1 cellular context compared by ENCODE assay signal in the genomic region with DNA sequence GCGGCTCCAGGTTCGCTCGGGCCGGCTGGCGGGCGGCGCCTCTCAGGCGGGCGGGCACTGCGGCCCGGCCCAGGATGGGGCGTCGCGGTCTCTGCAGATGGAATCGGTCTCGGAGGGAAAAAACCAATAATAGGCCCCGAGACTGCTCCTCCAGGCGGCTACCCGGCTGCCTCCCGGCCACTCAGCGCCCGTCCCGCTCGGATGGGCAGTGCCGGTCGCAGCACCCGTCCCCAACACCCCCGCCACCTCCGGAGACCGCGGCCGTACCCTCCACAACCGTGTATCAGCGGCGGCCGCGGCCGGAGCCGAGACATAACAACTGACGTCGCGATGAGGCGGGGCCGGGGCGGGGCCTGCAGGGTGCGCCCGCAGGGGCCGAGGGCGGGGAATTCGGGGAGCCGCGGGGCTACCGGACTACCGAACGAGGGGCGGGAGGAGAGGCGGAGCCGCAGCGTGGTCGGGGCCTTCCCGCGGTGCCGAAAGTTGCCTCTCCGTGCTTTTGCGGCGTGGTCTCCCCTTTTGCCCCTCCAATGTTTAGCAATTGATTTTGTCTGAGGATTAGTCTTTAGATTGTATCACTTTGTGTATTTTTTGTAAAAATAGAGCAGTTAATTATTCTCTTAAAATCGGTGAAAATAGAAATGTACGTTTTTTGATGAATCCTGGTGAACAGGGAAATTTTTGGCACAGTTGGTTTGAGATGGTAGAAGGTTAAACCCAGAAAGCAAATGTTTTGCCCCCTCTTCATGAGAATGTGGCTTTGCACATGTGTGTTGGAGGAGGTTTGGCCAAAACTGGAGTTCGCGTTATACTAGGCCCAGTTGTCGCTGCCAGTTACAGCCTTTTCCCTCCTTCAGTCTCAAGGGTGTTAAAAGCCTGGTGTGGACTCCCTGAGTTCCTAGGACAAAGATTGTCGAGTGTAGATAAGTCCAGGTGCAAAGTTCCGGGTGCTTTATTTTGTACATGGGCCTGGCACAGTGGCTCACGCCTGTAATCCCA.
TF ChIP-seq lines count a peak whose summit lies in the region.

A gene with protein sequence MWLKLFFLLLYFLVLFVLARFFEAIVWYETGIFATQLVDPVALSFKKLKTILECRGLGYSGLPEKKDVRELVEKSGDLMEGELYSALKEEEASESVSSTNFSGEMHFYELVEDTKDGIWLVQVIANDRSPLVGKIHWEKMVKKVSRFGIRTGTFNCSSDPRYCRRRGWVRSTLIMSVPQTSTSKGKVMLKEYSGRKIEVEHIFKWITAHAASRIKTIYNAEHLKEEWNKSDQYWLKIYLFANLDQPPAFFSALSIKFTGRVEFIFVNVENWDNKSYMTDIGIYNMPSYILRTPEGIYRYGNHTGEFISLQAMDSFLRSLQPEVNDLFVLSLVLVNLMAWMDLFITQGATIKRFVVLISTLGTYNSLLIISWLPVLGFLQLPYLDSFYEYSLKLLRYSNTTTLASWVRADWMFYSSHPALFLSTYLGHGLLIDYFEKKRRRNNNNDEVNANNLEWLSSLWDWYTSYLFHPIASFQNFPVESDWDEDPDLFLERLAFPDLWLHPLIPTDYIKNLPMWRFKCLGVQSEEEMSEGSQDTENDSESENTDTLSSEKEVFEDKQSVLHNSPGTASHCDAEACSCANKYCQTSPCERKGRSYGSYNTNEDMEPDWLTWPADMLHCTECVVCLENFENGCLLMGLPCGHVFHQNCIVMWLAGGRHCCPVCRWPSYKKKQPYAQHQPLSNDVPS (minus strand): TSS at position 317 of the 999 bp plus-strand sequence. CDS start 979 bp downstream, outside the sequence.

TF ChIP-seq in HepG2, 621 proteins besides CTCF, POLR2A, EP300 and RAD21 (continued from another document and continues in another):
- no peak for TF ChIP-seq ZNF383 (CRISPR knock-in tag; IDR thresholded peaks at IDR 0.05; ENCODE audit: borderline replicate concordance)
- TF ChIP-seq ZNF652 (CRISPR knock-in tag; IDR thresholded peaks at IDR 0.05; ENCODE audit: borderline replicate concordance, low read depth) = no peak; the same call in 1 of the 2 replicates
- TF ChIP-seq, protein P1, sequence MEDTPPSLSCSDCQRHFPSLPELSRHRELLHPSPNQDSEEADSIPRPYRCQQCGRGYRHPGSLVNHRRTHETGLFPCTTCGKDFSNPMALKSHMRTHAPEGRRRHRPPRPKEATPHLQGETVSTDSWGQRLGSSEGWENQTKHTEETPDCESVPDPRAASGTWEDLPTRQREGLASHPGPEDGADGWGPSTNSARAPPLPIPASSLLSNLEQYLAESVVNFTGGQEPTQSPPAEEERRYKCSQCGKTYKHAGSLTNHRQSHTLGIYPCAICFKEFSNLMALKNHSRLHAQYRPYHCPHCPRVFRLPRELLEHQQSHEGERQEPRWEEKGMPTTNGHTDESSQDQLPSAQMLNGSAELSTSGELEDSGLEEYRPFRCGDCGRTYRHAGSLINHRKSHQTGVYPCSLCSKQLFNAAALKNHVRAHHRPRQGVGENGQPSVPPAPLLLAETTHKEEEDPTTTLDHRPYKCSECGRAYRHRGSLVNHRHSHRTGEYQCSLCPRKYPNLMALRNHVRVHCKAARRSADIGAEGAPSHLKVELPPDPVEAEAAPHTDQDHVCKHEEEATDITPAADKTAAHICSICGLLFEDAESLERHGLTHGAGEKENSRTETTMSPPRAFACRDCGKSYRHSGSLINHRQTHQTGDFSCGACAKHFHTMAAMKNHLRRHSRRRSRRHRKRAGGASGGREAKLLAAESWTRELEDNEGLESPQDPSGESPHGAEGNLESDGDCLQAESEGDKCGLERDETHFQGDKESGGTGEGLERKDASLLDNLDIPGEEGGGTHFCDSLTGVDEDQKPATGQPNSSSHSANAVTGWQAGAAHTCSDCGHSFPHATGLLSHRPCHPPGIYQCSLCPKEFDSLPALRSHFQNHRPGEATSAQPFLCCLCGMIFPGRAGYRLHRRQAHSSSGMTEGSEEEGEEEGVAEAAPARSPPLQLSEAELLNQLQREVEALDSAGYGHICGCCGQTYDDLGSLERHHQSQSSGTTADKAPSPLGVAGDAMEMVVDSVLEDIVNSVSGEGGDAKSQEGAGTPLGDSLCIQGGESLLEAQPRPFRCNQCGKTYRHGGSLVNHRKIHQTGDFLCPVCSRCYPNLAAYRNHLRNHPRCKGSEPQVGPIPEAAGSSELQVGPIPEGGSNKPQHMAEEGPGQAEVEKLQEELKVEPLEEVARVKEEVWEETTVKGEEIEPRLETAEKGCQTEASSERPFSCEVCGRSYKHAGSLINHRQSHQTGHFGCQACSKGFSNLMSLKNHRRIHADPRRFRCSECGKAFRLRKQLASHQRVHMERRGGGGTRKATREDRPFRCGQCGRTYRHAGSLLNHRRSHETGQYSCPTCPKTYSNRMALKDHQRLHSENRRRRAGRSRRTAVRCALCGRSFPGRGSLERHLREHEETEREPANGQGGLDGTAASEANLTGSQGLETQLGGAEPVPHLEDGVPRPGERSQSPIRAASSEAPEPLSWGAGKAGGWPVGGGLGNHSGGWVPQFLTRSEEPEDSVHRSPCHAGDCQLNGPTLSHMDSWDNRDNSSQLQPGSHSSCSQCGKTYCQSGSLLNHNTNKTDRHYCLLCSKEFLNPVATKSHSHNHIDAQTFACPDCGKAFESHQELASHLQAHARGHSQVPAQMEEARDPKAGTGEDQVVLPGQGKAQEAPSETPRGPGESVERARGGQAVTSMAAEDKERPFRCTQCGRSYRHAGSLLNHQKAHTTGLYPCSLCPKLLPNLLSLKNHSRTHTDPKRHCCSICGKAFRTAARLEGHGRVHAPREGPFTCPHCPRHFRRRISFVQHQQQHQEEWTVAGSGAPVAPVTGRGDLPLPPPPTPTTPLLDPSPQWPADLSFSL (CRISPR knock-in tag; IDR thresholded peaks at IDR 0.05) = no peak
- TF ChIP-seq, protein P2, sequence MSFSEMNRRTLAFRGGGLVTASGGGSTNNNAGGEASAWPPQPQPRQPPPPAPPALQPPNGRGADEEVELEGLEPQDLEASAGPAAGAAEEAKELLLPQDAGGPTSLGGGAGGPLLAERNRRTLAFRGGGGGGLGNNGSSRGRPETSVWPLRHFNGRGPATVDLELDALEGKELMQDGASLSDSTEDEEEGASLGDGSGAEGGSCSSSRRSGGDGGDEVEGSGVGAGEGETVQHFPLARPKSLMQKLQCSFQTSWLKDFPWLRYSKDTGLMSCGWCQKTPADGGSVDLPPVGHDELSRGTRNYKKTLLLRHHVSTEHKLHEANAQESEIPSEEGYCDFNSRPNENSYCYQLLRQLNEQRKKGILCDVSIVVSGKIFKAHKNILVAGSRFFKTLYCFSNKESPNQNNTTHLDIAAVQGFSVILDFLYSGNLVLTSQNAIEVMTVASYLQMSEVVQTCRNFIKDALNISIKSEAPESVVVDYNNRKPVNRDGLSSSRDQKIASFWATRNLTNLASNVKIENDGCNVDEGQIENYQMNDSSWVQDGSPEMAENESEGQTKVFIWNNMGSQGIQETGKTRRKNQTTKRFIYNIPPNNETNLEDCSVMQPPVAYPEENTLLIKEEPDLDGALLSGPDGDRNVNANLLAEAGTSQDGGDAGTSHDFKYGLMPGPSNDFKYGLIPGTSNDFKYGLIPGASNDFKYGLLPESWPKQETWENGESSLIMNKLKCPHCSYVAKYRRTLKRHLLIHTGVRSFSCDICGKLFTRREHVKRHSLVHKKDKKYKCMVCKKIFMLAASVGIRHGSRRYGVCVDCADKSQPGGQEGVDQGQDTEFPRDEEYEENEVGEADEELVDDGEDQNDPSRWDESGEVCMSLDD (CRISPR knock-in tag; IDR thresholded peaks at IDR 0.05; ENCODE audit: borderline replicate concordance) = peak; percentile 90
- TF ChIP-seq ZNF577 (CRISPR knock-in tag; IDR thresholded peaks at IDR 0.05; ENCODE audit: borderline replicate concordance, low read depth) = no peak
- no peak for TF ChIP-seq CCAR2 (optimal IDR thresholded peaks at IDR 0.05; ENCODE audit: low read depth, low read length)
- no peak for TF ChIP-seq GPN1 (CRISPR knock-in tag; IDR thresholded peaks at IDR 0.05; ENCODE audit: borderline replicate concordance)
- TF ChIP-seq ZNF644 (CRISPR knock-in tag; IDR thresholded peaks at IDR 0.05; ENCODE audit: low read depth) = 0 out of 2 replicates have a peak, but pooled peaks have one; percentile 16
- TF ChIP-seq RNF2 (conservative IDR thresholded peaks at IDR 0.05; ENCODE audit: low read depth) = peak; percentile 27; the same call in 1 of the 2 replicates
- TF ChIP-seq MLLT10 (CRISPR knock-in tag; IDR thresholded peaks at IDR 0.05) = no peak
- no peak for TF ChIP-seq NBN (conservative IDR thresholded peaks at IDR 0.05)
- no peak for TF ChIP-seq NPAS2 (CRISPR knock-in tag; IDR thresholded peaks at IDR 0.05; ENCODE audit: borderline replicate concordance)
- TF ChIP-seq, protein P3, sequence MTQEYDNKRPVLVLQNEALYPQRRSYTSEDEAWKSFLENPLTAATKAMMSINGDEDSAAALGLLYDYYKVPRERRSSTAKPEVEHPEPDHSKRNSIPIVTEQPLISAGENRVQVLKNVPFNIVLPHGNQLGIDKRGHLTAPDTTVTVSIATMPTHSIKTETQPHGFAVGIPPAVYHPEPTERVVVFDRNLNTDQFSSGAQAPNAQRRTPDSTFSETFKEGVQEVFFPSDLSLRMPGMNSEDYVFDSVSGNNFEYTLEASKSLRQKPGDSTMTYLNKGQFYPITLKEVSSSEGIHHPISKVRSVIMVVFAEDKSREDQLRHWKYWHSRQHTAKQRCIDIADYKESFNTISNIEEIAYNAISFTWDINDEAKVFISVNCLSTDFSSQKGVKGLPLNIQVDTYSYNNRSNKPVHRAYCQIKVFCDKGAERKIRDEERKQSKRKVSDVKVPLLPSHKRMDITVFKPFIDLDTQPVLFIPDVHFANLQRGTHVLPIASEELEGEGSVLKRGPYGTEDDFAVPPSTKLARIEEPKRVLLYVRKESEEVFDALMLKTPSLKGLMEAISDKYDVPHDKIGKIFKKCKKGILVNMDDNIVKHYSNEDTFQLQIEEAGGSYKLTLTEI (CRISPR knock-in tag; conservative IDR thresholded peaks at IDR 0.05) = no peak
- no peak; the same call in 1 of the 2 replicates for TF ChIP-seq HES4 (CRISPR knock-in tag; IDR thresholded peaks at IDR 0.05; ENCODE audit: borderline replicate concordance)
- TF ChIP-seq, protein P4, sequence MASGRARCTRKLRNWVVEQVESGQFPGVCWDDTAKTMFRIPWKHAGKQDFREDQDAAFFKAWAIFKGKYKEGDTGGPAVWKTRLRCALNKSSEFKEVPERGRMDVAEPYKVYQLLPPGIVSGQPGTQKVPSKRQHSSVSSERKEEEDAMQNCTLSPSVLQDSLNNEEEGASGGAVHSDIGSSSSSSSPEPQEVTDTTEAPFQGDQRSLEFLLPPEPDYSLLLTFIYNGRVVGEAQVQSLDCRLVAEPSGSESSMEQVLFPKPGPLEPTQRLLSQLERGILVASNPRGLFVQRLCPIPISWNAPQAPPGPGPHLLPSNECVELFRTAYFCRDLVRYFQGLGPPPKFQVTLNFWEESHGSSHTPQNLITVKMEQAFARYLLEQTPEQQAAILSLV (CRISPR knock-in tag; IDR thresholded peaks at IDR 0.05; ENCODE audit: borderline replicate concordance) = no peak; the same call in 1 of the 2 replicates
- 0 out of 2 replicates have a peak, but pooled peaks have one; percentile 52 for TF ChIP-seq HNRNPL (IDR thresholded peaks at IDR 0.05; ENCODE audit: low read depth, low read length)
- no peak for TF ChIP-seq ZNF292 (CRISPR knock-in tag; IDR thresholded peaks at IDR 0.05; ENCODE audit: borderline replicate concordance, low read depth)
- TF ChIP-seq MXD4 (CRISPR knock-in tag; IDR thresholded peaks at IDR 0.05) = 0 out of 2 replicates have a peak, but pooled peaks have one; percentile 60
- TF ChIP-seq, protein P5, sequence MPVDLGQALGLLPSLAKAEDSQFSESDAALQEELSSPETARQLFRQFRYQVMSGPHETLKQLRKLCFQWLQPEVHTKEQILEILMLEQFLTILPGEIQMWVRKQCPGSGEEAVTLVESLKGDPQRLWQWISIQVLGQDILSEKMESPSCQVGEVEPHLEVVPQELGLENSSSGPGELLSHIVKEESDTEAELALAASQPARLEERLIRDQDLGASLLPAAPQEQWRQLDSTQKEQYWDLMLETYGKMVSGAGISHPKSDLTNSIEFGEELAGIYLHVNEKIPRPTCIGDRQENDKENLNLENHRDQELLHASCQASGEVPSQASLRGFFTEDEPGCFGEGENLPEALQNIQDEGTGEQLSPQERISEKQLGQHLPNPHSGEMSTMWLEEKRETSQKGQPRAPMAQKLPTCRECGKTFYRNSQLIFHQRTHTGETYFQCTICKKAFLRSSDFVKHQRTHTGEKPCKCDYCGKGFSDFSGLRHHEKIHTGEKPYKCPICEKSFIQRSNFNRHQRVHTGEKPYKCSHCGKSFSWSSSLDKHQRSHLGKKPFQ (CRISPR knock-in tag; IDR thresholded peaks at IDR 0.05; ENCODE audit: insufficient replicate concordance) = no peak
- TF ChIP-seq, protein P6, sequence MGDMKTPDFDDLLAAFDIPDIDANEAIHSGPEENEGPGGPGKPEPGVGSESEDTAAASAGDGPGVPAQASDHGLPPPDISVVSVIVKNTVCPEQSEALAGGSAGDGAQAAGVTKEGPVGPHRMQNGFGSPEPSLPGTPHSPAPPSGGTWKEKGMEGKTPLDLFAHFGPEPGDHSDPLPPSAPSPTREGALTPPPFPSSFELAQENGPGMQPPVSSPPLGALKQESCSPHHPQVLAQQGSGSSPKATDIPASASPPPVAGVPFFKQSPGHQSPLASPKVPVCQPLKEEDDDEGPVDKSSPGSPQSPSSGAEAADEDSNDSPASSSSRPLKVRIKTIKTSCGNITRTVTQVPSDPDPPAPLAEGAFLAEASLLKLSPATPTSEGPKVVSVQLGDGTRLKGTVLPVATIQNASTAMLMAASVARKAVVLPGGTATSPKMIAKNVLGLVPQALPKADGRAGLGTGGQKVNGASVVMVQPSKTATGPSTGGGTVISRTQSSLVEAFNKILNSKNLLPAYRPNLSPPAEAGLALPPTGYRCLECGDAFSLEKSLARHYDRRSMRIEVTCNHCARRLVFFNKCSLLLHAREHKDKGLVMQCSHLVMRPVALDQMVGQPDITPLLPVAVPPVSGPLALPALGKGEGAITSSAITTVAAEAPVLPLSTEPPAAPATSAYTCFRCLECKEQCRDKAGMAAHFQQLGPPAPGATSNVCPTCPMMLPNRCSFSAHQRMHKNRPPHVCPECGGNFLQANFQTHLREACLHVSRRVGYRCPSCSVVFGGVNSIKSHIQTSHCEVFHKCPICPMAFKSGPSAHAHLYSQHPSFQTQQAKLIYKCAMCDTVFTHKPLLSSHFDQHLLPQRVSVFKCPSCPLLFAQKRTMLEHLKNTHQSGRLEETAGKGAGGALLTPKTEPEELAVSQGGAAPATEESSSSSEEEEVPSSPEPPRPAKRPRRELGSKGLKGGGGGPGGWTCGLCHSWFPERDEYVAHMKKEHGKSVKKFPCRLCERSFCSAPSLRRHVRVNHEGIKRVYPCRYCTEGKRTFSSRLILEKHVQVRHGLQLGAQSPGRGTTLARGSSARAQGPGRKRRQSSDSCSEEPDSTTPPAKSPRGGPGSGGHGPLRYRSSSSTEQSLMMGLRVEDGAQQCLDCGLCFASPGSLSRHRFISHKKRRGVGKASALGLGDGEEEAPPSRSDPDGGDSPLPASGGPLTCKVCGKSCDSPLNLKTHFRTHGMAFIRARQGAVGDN (CRISPR knock-in tag; IDR thresholded peaks at IDR 0.05) = peak; percentile 94
- TF ChIP-seq, protein P7, sequence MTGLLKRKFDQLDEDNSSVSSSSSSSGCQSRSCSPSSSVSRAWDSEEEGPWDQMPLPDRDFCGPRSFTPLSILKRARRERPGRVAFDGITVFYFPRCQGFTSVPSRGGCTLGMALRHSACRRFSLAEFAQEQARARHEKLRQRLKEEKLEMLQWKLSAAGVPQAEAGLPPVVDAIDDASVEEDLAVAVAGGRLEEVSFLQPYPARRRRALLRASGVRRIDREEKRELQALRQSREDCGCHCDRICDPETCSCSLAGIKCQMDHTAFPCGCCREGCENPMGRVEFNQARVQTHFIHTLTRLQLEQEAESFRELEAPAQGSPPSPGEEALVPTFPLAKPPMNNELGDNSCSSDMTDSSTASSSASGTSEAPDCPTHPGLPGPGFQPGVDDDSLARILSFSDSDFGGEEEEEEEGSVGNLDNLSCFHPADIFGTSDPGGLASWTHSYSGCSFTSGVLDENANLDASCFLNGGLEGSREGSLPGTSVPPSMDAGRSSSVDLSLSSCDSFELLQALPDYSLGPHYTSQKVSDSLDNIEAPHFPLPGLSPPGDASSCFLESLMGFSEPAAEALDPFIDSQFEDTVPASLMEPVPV (CRISPR knock-in tag; IDR thresholded peaks at IDR 0.05) = peak; percentile 76
